In the genomic region with DNA sequence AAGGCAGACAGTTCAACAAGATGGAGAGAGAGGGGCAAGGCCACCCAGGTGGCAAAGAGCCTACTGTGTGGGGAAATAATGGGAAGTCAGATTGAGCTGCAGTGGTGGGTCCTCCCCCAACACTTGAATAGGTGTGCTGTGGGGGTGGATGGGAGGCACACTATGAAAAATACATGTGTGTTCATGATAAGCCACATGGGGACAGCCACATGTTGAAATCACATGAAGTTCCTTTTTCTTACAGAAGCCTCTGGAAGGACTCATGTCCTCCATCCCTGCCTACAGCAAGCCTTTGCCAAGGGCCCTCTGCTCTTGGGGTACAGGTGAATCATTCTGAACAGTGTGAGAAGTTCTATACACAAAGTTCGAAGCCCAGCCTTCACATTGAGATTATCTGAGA, we compare ENCODE assay signal across 1 cellular context.
TF ChIP-seq lines count a peak whose summit lies in the region.

No MANE protein-coding gene starts in this region.

TF ChIP-seq in HepG2, 621 proteins besides CTCF, POLR2A, EP300 and RAD21 (continued from another document):
- TF ChIP-seq ZNF773 (CRISPR knock-in tag; IDR thresholded peaks at IDR 0.05; ENCODE audit: borderline replicate concordance) = no peak
- no peak for TF ChIP-seq SMC3 (IDR thresholded peaks at IDR 0.05; ENCODE audit: low read length)
- TF ChIP-seq MNT (IDR thresholded peaks at IDR 0.05) = peak; percentile 28; the same call in 1 of the 2 replicates
- TF ChIP-seq HBP1 (CRISPR knock-in tag; IDR thresholded peaks at IDR 0.05; ENCODE audit: low read depth) = no peak
